15 cellular contexts compared by ENCODE assay signal in genomic region chr11:86116996-86117705, GRCh38. TPM values are rescaled to one million over a fixed set of nuclear protein-coding genes. Genes with fewer than 3 reads are reported as not detected.
DNase-seq lines count a peak whose midpoint lies in the region; ATAC-seq and TF ChIP-seq lines count a peak whose summit lies in the region.
"Had no signal": no experiment of that assay in that cellular context is flagged by ENCODE, and none has a peak within 500 bp of the region (broad histone marks: within the 10 kb centered on the region; RNA-seq: fewer than 3 reads in every experiment).

No MANE protein-coding gene starts in this region.

- peak overlapping the region; percentile 62 for H3K4me2 ChIP-seq in smooth muscle cell

- no peak for ATAC-seq in activated CD4-positive, alpha-beta T cell treated with anti-CD3 and anti-CD28 coated beads for 36 hours
- peak; percentile 14 for ATAC-seq in central memory CD8-positive, alpha-beta T cell (replicated peaks; ENCODE audit: extremely low read depth, poor library complexity, severe bottlenecking)
- ATAC-seq in GM18505 (IDR thresholded peaks at IDR 0.05; ENCODE audit: unreplicated experiment) (no peak), psoas muscle (no peak), HG03521 (IDR thresholded peaks at IDR 0.05; ENCODE audit: unreplicated experiment) (no peak)

- H4K20me1 ChIP-seq in smooth muscle cell (ENCODE audit: low read depth), result no peaks in the 10 kb centered on the region

- no peaks in the 10 kb centered on the region for H3K36me3 Mint-ChIP-seq in activated CD4-positive, alpha-beta T cell treated with anti-CD3 and anti-CD28 coated beads for 36 hours (ENCODE audit: low read depth)
- H3K36me3 Mint-ChIP-seq in central memory CD8-positive, alpha-beta T cell (ENCODE audit: insufficient read depth), result no peaks in the 10 kb centered on the region
- H3K36me3 Mint-ChIP-seq: IgD-negative memory B cell; naive thymus-derived CD4-positive, alpha-beta T cell had no signal

- H3K36me3 ChIP-seq in smooth muscle cell (ENCODE audit: low read depth), result no peaks in the 10 kb centered on the region
- H3K36me3 ChIP-seq in psoas muscle (ENCODE audit: insufficient read depth in 1 of 2, low read depth in 1 of 2), result no peaks in the 10 kb centered on the region
- H3K36me3 ChIP-seq: thyroid gland had no signal

- H3K4me1 ChIP-seq in smooth muscle cell (ENCODE audit: low read depth) (peaks cover 6% of the 10 kb centered on the region), psoas muscle (no peaks in the 10 kb centered on the region)

- 65% methylated on average over 5 of the region's 5 CpGs for WGBS in smooth muscle cell (ENCODE audit: low lambda C conversion rate)
- 74 to 85% (median 84%) methylated on average over 5 of the region's 5 CpGs for WGBS in psoas muscle, 3 donors

- peak overlapping the region; percentile 67 for H3K9ac ChIP-seq in smooth muscle cell (ENCODE audit: low read depth)

- H3K27me3 ChIP-seq in smooth muscle cell (ENCODE audit: low read depth) (no peaks in the 10 kb centered on the region), psoas muscle (ENCODE audit: insufficient read depth in 3 of 3, low read length in 2 of 3) (no peaks in the 10 kb centered on the region)
- H3K27me3 ChIP-seq: thyroid gland had no signal

- intact Hi-C loops in activated CD4-positive, alpha-beta T cell treated with anti-CD3 and anti-CD28 coated beads for 36 hours (cut with DNase I, micrococcal nuclease), result loop anchor here (2.0 to 5.0 kb wide), 9 partner anchors 22 to 172 kb away; partner anchors contain the start of gene PICALM (in 1 of the 2)
- intact Hi-C loops in psoas muscle (cut with DNase I), result no loop called here

- H2AFZ ChIP-seq in smooth muscle cell (ENCODE audit: low read depth), result no peak overlapping the region

- peak overlapping the region; percentile 66 for H3K27ac Mint-ChIP-seq in activated CD4-positive, alpha-beta T cell treated with anti-CD3 and anti-CD28 coated beads for 36 hours
- no peak overlapping the region for H3K27ac Mint-ChIP-seq in central memory CD8-positive, alpha-beta T cell (ENCODE audit: low read depth)

- no peak for TF ChIP-seq CTCF in smooth muscle cell (IDR thresholded peaks at IDR 0.05; ENCODE audit: borderline replicate concordance, insufficient read depth, poor library complexity, severe bottlenecking)
- TF ChIP-seq CTCF in psoas muscle (IDR thresholded peaks at IDR 0.05), result no peak

- H3K79me2 ChIP-seq in smooth muscle cell (ENCODE audit: low read depth), result no peaks in the 10 kb centered on the region

- TF ChIP-seq POLR2A in GM18505 (IDR thresholded peaks at IDR 0.05; ENCODE audit: borderline replicate concordance, extremely low read depth, insufficient read depth, insufficient read length), result no peak

- POLR2A ChIA-PET in activated CD4-positive, alpha-beta T cell treated with anti-CD3 and anti-CD28 coated beads for 36 hours (lab: Charles Lee), result interaction anchor here (0.6 to 2.1 kb wide), 3 partner anchors 60 to 531 kb away, joined by 3 to 4 read pairs (median 4); no protein-coding TSS in a partner anchor

- H3K27ac ChIP-seq in smooth muscle cell (ENCODE audit: low read depth) (peak overlapping the region; percentile 89), psoas muscle (no peak overlapping the region)

- no peak overlapping the region for H3K4me3 Mint-ChIP-seq in activated CD4-positive, alpha-beta T cell treated with anti-CD3 and anti-CD28 coated beads for 36 hours
- H3K4me3 Mint-ChIP-seq in central memory CD8-positive, alpha-beta T cell, result no peak overlapping the region

- H3K9me3 ChIP-seq in smooth muscle cell (replicated peaks; ENCODE audit: low read depth) (no peaks in the 10 kb centered on the region), psoas muscle (no peaks in the 10 kb centered on the region)
- H3K9me3 ChIP-seq: thyroid gland had no signal

- CTCF ChIA-PET in activated CD4-positive, alpha-beta T cell treated with anti-CD3 and anti-CD28 coated beads for 36 hours (lab: Charles Lee), result interaction anchor here (1.0 to 2.6 kb wide), 6 partner anchors 8 to 77 kb away, joined by 3 to 13 read pairs (median 6); no protein-coding TSS in a partner anchor

- no peak for DNase-seq in activated CD4-positive, alpha-beta T cell treated with anti-CD3 and anti-CD28 coated beads for 36 hours
- no peak for DNase-seq in activated CD4-positive, alpha-beta T cell treated with anti-CD3 and anti-CD28 coated beads for 4 hours
- DNase-seq in RPMI7951 (ENCODE audit: low read depth) (peak; percentile 78), smooth muscle cell (lab: John Stamatoyannopoulos, UW; ENCODE audit: unreplicated experiment) (no peak), psoas muscle (no peak)
- DNase-seq in central memory CD8-positive, alpha-beta T cell (ENCODE audit: low spot score in 2 of 2), result no peak
- DNase-seq: hypothalamus; naive thymus-derived CD4-positive, alpha-beta T cell; NCI-H510A treated with DMSO at 0.1 percent for 48 hours; stimulated activated CD4-positive, alpha-beta T cell treated with anti-CD3 and anti-CD28 coated beads, Interleukin-2, amount 100 ng/mL, for 48 hours; thyroid gland had no signal

- no peaks in the 10 kb centered on the region for H3K9me3 Mint-ChIP-seq in activated CD4-positive, alpha-beta T cell treated with anti-CD3 and anti-CD28 coated beads for 36 hours (ENCODE audit: low read depth)
- H3K9me3 Mint-ChIP-seq in central memory CD8-positive, alpha-beta T cell, result no peaks in the 10 kb centered on the region
- H3K9me3 Mint-ChIP-seq: activated T-cell treated with anti-CD3 and anti-CD28 coated beads, Interleukin-2, amount 50 U/mL, for 4 hours; IgD-negative memory B cell had no signal

- H3K4me3 ChIP-seq in smooth muscle cell, result no peak overlapping the region
- no peak overlapping the region for H3K4me3 ChIP-seq in psoas muscle
- H3K4me3 ChIP-seq: thyroid gland had no signal

- H3F3A ChIP-seq in smooth muscle cell (ENCODE audit: low read depth), result no peaks in the 10 kb centered on the region

- peaks cover 7% of the 10 kb centered on the region for H3K27me3 Mint-ChIP-seq in activated CD4-positive, alpha-beta T cell treated with anti-CD3 and anti-CD28 coated beads for 36 hours
- H3K27me3 Mint-ChIP-seq in central memory CD8-positive, alpha-beta T cell, result no peaks in the 10 kb centered on the region
- H3K27me3 Mint-ChIP-seq: IgD-negative memory B cell had no signal

- H3K4me1 Mint-ChIP-seq in activated CD4-positive, alpha-beta T cell treated with anti-CD3 and anti-CD28 coated beads for 36 hours, result peaks cover 32% of the 10 kb centered on the region
- peaks cover 17% of the 10 kb centered on the region for H3K4me1 Mint-ChIP-seq in central memory CD8-positive, alpha-beta T cell

RNA-seq across cellular contexts. Expression of gene PICALM, which starts 48.3 kb away (rescaled TPM):
- 10 to 100 TPM; 63.8 to 88.3 TPM for total RNA-seq in activated CD4-positive, alpha-beta T cell treated with anti-CD3 and anti-CD28 coated beads for 36 hours
- total RNA-seq in RPMI7951 (2014; rRNA removed; shearing (Covaris generic)), result 154 and 211 TPM in 2 replicates
- total RNA-seq in smooth muscle cell, result 420 and 421 TPM in 2 replicates
- polyA plus RNA-seq in smooth muscle cell, result 72.9 and 75.4 TPM in 2 replicates
- total RNA-seq in psoas muscle, result 100 to 1,000 TPM in 3 of 4 donors, 10 to 100 TPM in 1; 79.8 to 123 (median 115) TPM
- 10 to 100 TPM; 42.0 to 89.1 (median 60.9) TPM for polyA plus RNA-seq in psoas muscle

Comparison
In these comparisons a context has a peak if more than half of its experiments do, and no peak if none do; other contexts are left out.
1. intact Hi-C loops: an anchor here in activated CD4-positive, alpha-beta T cell treated with anti-CD3 and anti-CD28 coated beads for 36 hours (2.0 to 5.0 kb wide); none called in psoas muscle.